Comparison of ENCODE assay signal across 8 cellular contexts in genomic region chr5:57174850-57175525, GRCh38. TPM values are rescaled to one million over a fixed set of nuclear protein-coding genes. Genes with fewer than 3 reads are reported as not detected.
DNase-seq lines count a peak whose midpoint lies in the region; ATAC-seq and TF ChIP-seq lines count a peak whose summit lies in the region.

No MANE protein-coding gene starts in this region.

- H3K27ac Mint-ChIP-seq in chondrocyte (ENCODE audit: unreplicated experiment) = peak overlapping the region; percentile 96

- peak overlapping the region; percentile 75 to 76 for H3K4me3 ChIP-seq in DND-41 (ENCODE audit: low read depth in 1 of 2, low read length in 2 of 2)
- peak overlapping the region; percentile 97 for H3K4me3 ChIP-seq in NB4 (ENCODE audit: low read depth, low read length)
- H3K4me3 ChIP-seq in mucosa of stomach (ENCODE audit: low read length) = peak overlapping the region; percentile 97

- H3K36me3 Mint-ChIP-seq in chondrocyte (ENCODE audit: low read depth) = peaks cover 7% of the 10 kb centered on the region

- peak overlapping the region; percentile 95 for H3K27ac ChIP-seq in DND-41 (ENCODE audit: low read length)

- no peak for TF ChIP-seq POLR2A in NB4 (IDR thresholded peaks at IDR 0.05; ENCODE audit: extremely low read depth, insufficient read length)

- peaks cover 66% of the 10 kb centered on the region for H3K79me2 ChIP-seq in DND-41 (ENCODE audit: insufficient read depth, low read length)

- H3K4me3 Mint-ChIP-seq in chondrocyte (ENCODE audit: unreplicated experiment) = peak overlapping the region; percentile 95

- H3K9me3 Mint-ChIP-seq in chondrocyte (ENCODE audit: low read depth) = no peaks in the 10 kb centered on the region

- peak overlapping the region; percentile 91 for H3K9ac ChIP-seq in DND-41 (ENCODE audit: low read depth, low read length)
- H3K9ac ChIP-seq in mucosa of stomach (ENCODE audit: low read length) = peak overlapping the region; percentile 100

- H2AFZ ChIP-seq in DND-41 (ENCODE audit: low read depth, low read length) = peak overlapping the region; percentile 90; the same call in 1 of the 2 replicates

- H3K4me1 ChIP-seq in DND-41 (ENCODE audit: insufficient read depth, low read length) (peaks cover 68% of the 10 kb centered on the region), mucosa of stomach (ENCODE audit: control insufficient read depth, insufficient read depth, low read length) (peaks cover 30% of the 10 kb centered on the region)

- H4K20me1 ChIP-seq in DND-41 (ENCODE audit: insufficient read depth, low read length) = peaks cover 50% of the 10 kb centered on the region

- TF ChIP-seq CTCF in DND-41 (IDR thresholded peaks at IDR 0.05; ENCODE audit: borderline replicate concordance, extremely low read depth, low read length, poor library complexity, severe bottlenecking) = no peak
- no peak for TF ChIP-seq CTCF in NB4 (IDR thresholded peaks at IDR 0.05; ENCODE audit: low read depth, low read length)
- no peak for TF ChIP-seq CTCF in chondrocyte (IDR thresholded peaks at IDR 0.05)

- H3K4me2 ChIP-seq in DND-41 (ENCODE audit: insufficient read depth, low read length) = peak overlapping the region; percentile 94

- peaks cover 5% of the 10 kb centered on the region for H3K27me3 ChIP-seq in DND-41 (ENCODE audit: insufficient read depth, low read length, poor library complexity)
- no peaks in the 10 kb centered on the region for H3K27me3 ChIP-seq in mucosa of stomach (ENCODE audit: control insufficient read depth, insufficient read depth, low read length)

- no peaks in the 10 kb centered on the region for H3K27me3 Mint-ChIP-seq in chondrocyte (ENCODE audit: low read depth)

- H3K36me3 ChIP-seq in DND-41 (ENCODE audit: insufficient read depth, low read length) (peaks cover 30% of the 10 kb centered on the region), mucosa of stomach (ENCODE audit: control insufficient read depth, insufficient read depth, low read length) (no peaks in the 10 kb centered on the region)

- peaks cover 56% of the 10 kb centered on the region for H3K4me1 Mint-ChIP-seq in chondrocyte (ENCODE audit: low read depth)

- no peaks in the 10 kb centered on the region for H3K9me3 ChIP-seq in DND-41 (ENCODE audit: insufficient read depth, low read length, severe bottlenecking)
- no peaks in the 10 kb centered on the region for H3K9me3 ChIP-seq in mucosa of stomach (ENCODE audit: control insufficient read depth, low read length)

- no peak for DNase-seq in DND-41
- no peak for DNase-seq in NB4 (ENCODE audit: low read depth)
- no peak for DNase-seq in chondrocyte (ENCODE audit: low spot score)
- no peak for DNase-seq in NCI-H1048 (lab: John Stamatoyannopoulos, UW)
- DNase-seq in foreskin melanocyte = no peak
- no peak for DNase-seq in DMS114 treated with DMSO at 0.1 percent for 48 hours (lab: John Stamatoyannopoulos, UW; ENCODE audit: unreplicated experiment)

- ATAC-seq in DND-41 (ENCODE audit: insufficient read depth, low read depth) (no peak), HG02610 (IDR thresholded peaks at IDR 0.05; ENCODE audit: unreplicated experiment) (no peak)

RNA-seq across cellular contexts. Expression of gene GPBP1, which starts 1.1 kb away (rescaled TPM):
- 40.7 to 49.3 TPM (median 45.6 TPM) in 3 replicates for total RNA-seq in chondrocyte
